In genomic region chr14:100466111-100466856, GRCh38 we compare ENCODE assay signal across 19 cellular contexts.
DNase-seq lines count a peak whose midpoint lies in the region; ATAC-seq and TF ChIP-seq lines count a peak whose summit lies in the region.
"Had no signal": no experiment of that assay in that cellular context is flagged by ENCODE, and none has a peak within 500 bp of the region (broad histone marks: within the 10 kb centered on the region; RNA-seq: fewer than 3 reads in every experiment).

No MANE protein-coding gene starts in this region.

- ATAC-seq in HG03097 (IDR thresholded peaks at IDR 0.05; ENCODE audit: low FRiP score, unreplicated experiment) (no peak), psoas muscle (no peak)

- peaks cover 16% of the 10 kb centered on the region for H3K27me3 Mint-ChIP-seq in activated naive CD4-positive, alpha-beta T cell treated with anti-CD3 and anti-CD28 coated beads, Interleukin-2, amount 10 ng/mL, durations not matched to agents 7 days and 5 days
- peaks cover 11% of the 10 kb centered on the region for H3K27me3 Mint-ChIP-seq in progenitor cell of endocrine pancreas
- H3K27me3 Mint-ChIP-seq: B cell; CD4-positive, alpha-beta T cell had no signal

- no peaks in the 10 kb centered on the region for H3K36me3 Mint-ChIP-seq in activated naive CD4-positive, alpha-beta T cell treated with anti-CD3 and anti-CD28 coated beads, Interleukin-2, amount 10 ng/mL, durations not matched to agents 7 days and 5 days
- peaks cover 3% of the 10 kb centered on the region for H3K36me3 Mint-ChIP-seq in progenitor cell of endocrine pancreas (ENCODE audit: insufficient read depth)

- intact Hi-C loops in psoas muscle (cut with DNase I) = no loop called here

- H3K4me3 Mint-ChIP-seq in activated naive CD4-positive, alpha-beta T cell treated with anti-CD3 and anti-CD28 coated beads, Interleukin-2, amount 10 ng/mL, durations not matched to agents 7 days and 5 days = no peak overlapping the region
- H3K4me3 Mint-ChIP-seq in progenitor cell of endocrine pancreas (ENCODE audit: low read depth) = no peak overlapping the region
- H3K4me3 Mint-ChIP-seq: B cell; CD4-positive, alpha-beta T cell had no signal

- in situ Hi-C loops in SK-MEL-5 (cut with HindIII; ENCODE audit: low pct_unique_long_range_greater_than_20kb, low sequenced_read_pairs) = no loop called here

- no peaks in the 10 kb centered on the region for H3K9me3 Mint-ChIP-seq in activated naive CD4-positive, alpha-beta T cell treated with anti-CD3 and anti-CD28 coated beads, Interleukin-2, amount 10 ng/mL, durations not matched to agents 7 days and 5 days
- H3K9me3 Mint-ChIP-seq in progenitor cell of endocrine pancreas (ENCODE audit: low read depth) = no peaks in the 10 kb centered on the region
- H3K9me3 Mint-ChIP-seq: CD4-positive, alpha-beta T cell had no signal

- WGBS in psoas muscle, 3 donors = 68 to 80% (median 75%) methylated on average over 9 of the region's 9 CpGs

- H3K4me1 ChIP-seq in psoas muscle = peaks cover 2% of the 10 kb centered on the region

- no peak for DNase-seq in activated naive CD4-positive, alpha-beta T cell treated with anti-CD3 and anti-CD28 coated beads, Interleukin-2, amount 10 ng/mL, durations not matched to agents 7 days and 5 days
- no peak for DNase-seq in activated naive CD4-positive, alpha-beta T cell treated with anti-CD3 and anti-CD28 coated beads, Interleukin-2, amount 50 U/mL, for 16 hours
- DNase-seq in SK-MEL-5 (ENCODE audit: low read depth, low spot score) = peak; percentile 51
- peak; percentile 67 for DNase-seq in iPS-NIHi7 (ENCODE audit: extremely low spot score)
- no peak for DNase-seq in progenitor cell of endocrine pancreas (ENCODE audit: low spot score, unreplicated experiment)
- DNase-seq in psoas muscle = no peak
- DNase-seq in T-helper 1 cell = no peak
- DNase-seq: Calu3; CD4-positive, alpha-beta T cell; GM23248; MV-4-11; NCI-H1417; NCI-H187 treated with DMSO at 0.1 percent for 48 hours; NCI-H526 treated with DMSO at 0.1 percent for 48 hours; RPMI8226; SIG-M5 had no signal

- CTCF ChIA-PET in activated naive CD4-positive, alpha-beta T cell treated with anti-CD3 and anti-CD28 coated beads, Interleukin-2, amount 10 ng/mL, durations not matched to agents 7 days and 5 days (lab: Charles Lee) = no interaction called here

- H3K4me1 Mint-ChIP-seq in activated naive CD4-positive, alpha-beta T cell treated with anti-CD3 and anti-CD28 coated beads, Interleukin-2, amount 10 ng/mL, durations not matched to agents 7 days and 5 days = peaks cover 4% of the 10 kb centered on the region
- peaks cover 1% of the 10 kb centered on the region for H3K4me1 Mint-ChIP-seq in progenitor cell of endocrine pancreas (ENCODE audit: low read depth)
- H3K4me1 Mint-ChIP-seq: B cell had no signal

- no peak overlapping the region for H3K27ac ChIP-seq in psoas muscle
- H3K27ac ChIP-seq: 22Rv1, GM23248 had no signal

- H3K9me3 ChIP-seq in psoas muscle = no peaks in the 10 kb centered on the region

- no peaks in the 10 kb centered on the region for H3K27me3 ChIP-seq in psoas muscle (ENCODE audit: insufficient read depth in 3 of 3, low read length in 2 of 3)

- no peak for TF ChIP-seq CTCF in progenitor cell of endocrine pancreas (IDR thresholded peaks at IDR 0.05; ENCODE audit: unreplicated experiment)
- TF ChIP-seq CTCF in psoas muscle (IDR thresholded peaks at IDR 0.05) = no peak

- no peaks in the 10 kb centered on the region for H3K36me3 ChIP-seq in psoas muscle (ENCODE audit: insufficient read depth in 1 of 2, low read depth in 1 of 2)

- H3K4me3 ChIP-seq in psoas muscle = no peak overlapping the region
- H3K4me3 ChIP-seq: GM23248 had no signal

- H3K27ac Mint-ChIP-seq in activated naive CD4-positive, alpha-beta T cell treated with anti-CD3 and anti-CD28 coated beads, Interleukin-2, amount 10 ng/mL, durations not matched to agents 7 days and 5 days = peak overlapping the region; percentile 6
- no peak overlapping the region for H3K27ac Mint-ChIP-seq in progenitor cell of endocrine pancreas
- H3K27ac Mint-ChIP-seq: B cell; CD4-positive, alpha-beta T cell had no signal

Comparison
In these comparisons a context has a peak if more than half of its experiments do, and no peak if none do; other contexts are left out.
1. DNase-seq: peak in SK-MEL-5 (single experiment) and iPS-NIHi7 (single experiment); none in activated naive CD4-positive, alpha-beta T cell treated with anti-CD3 and anti-CD28 coated beads, Interleukin-2, amount 10 ng/mL, durations not matched to agents 7 days and 5 days (single experiment), activated naive CD4-positive, alpha-beta T cell treated with anti-CD3 and anti-CD28 coated beads, Interleukin-2, amount 50 U/mL, for 16 hours (single experiment), progenitor cell of endocrine pancreas (single experiment), psoas muscle (0 of 2) and T-helper 1 cell (0 of 5).